ENCODE assay signal across 8 cellular contexts in genomic region chr10:16843252-16843870, GRCh38. TPM values are rescaled to one million over a fixed set of nuclear protein-coding genes. Genes with fewer than 3 reads are reported as not detected.
DNase-seq lines count a peak whose midpoint lies in the region; FAIRE-seq and TF ChIP-seq lines count a peak whose summit lies in the region.

No MANE protein-coding gene starts in this region.

- TF ChIP-seq CTCF in HFF-Myc (IDR thresholded peaks at IDR 0.05; ENCODE audit: low read depth, low read length, missing control alignments) (peak; percentile 5), kidney (IDR thresholded peaks at IDR 0.05; ENCODE audit: borderline replicate concordance, extremely low read depth, insufficient read depth) (peak; percentile 57)

- intact Hi-C loops in kidney (cut with DNase I) = loop anchor here (5.0 kb wide), 1 partner anchor 409 kb away; no protein-coding TSS in a partner anchor

- no peak overlapping the region for H3K27ac ChIP-seq in kidney (ENCODE audit: low read depth in 2 of 2, low read length in 2 of 2)

- H3K9me3 ChIP-seq in kidney (ENCODE audit: control insufficient read depth in 1 of 2, low read length in 2 of 2) = no peaks in the 10 kb centered on the region

- FAIRE-seq in kidney (lab: Jason Lieb, UNC) = peak; percentile 94

- H3K4me1 ChIP-seq in kidney (ENCODE audit: control insufficient read depth in 1 of 2, insufficient read depth in 1 of 2, low read depth in 1 of 2, low read length in 2 of 2) = peaks cover 0 to 3% of the 10 kb centered on the region in 2 donors

- peaks cover 2 to 7% of the 10 kb centered on the region in 2 donors for H3K36me3 ChIP-seq in kidney (ENCODE audit: control insufficient read depth in 1 of 2, insufficient read depth in 2 of 2, low read length in 2 of 2)

- H3K4me3 ChIP-seq in HFF-Myc (replicated peaks; ENCODE audit: low read depth, low read length) = no peak overlapping the region
- no peak overlapping the region for H3K4me3 ChIP-seq in kidney (ENCODE audit: low read length in 2 of 2)

- DNase-seq in NCI-H1417 (lab: John Stamatoyannopoulos, UW) (peak; percentile 17 to 76 (median 65)), NCI-H1417 treated with DMSO at 0.1 percent for 48 hours (lab: John Stamatoyannopoulos, UW) (no peak), HFF-Myc (ENCODE audit: extremely low read depth, low read depth) (peak; percentile 69), NCI-H510A treated with DMSO at 0.1 percent for 48 hours (lab: John Stamatoyannopoulos, UW) (peak; percentile 31), brain pericyte (ENCODE audit: low read depth, low spot score) (peak; percentile 46), kidney (no peak), superior temporal gyrus (ENCODE audit: extremely low spot score) (peak; percentile 99), COLO829 (ENCODE audit: low spot score) (no peak)

- no peak overlapping the region for H3K9ac ChIP-seq in kidney (ENCODE audit: low read length in 2 of 2)

RNA-seq across cellular contexts. Expression of gene RSU1, which starts 26.1 kb away (rescaled TPM):
- total RNA-seq in kidney = 72.4 TPM
- 44.6 TPM for polyA plus RNA-seq in kidney (ENCODE audit: insufficient read depth, low read depth, low replicate concordance)

Comparison
In these comparisons a context has a peak if more than half of its experiments do, and no peak if none do; other contexts are left out.
1. DNase-seq: peak in NCI-H1417 (3 of 3), HFF-Myc (single experiment), NCI-H510A treated with DMSO at 0.1 percent for 48 hours (single experiment), brain pericyte (single experiment) and superior temporal gyrus (single experiment); none in NCI-H1417 treated with DMSO at 0.1 percent for 48 hours (single experiment), kidney (single experiment) and COLO829 (single experiment).